ENCODE assay signal across 8 cellular contexts in the genomic region with DNA sequence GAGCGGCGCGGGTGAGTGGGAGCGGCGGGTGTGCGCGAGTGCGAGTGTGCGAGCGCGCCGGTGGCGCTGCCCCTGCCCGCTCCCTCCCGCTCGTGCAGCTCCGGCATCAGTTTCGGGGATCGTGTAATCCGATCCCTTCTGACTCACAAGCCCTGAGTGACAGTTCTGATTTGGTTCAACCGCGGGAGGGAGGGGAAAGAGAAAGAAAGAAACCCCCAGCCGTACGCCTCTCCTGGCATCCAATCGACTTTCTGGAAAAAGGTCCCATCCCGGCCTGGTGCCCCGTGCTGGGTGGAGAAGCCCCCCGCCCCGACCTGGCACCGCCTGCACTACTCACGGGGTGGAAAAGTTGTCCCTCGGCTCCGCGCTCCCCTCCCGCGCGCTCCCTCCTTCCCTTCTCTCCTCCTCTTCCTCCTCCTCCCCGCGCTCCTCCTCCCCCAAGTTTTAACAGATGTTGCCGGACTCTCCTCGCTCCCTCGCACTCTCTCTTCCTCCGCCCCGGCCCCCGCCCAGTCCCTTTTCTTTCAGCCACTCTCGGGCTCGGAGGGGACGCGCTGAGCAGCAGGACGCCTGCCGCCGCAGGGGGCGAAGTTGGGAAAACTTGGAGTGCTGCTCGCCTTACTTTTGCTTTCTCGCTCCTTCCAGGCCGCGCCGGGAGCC. TPM values are rescaled to one million over a fixed set of nuclear protein-coding genes. Genes with fewer than 3 reads are reported as not detected.
DNase-seq lines count a peak whose midpoint lies in the region; ATAC-seq and TF ChIP-seq lines count a peak whose summit lies in the region.

Gene GLI3 (minus strand): TSS at position 48 of the 660 bp plus-strand sequence. CDS start 13,956 bp downstream, outside the sequence.

- ATAC-seq in GM21360 (IDR thresholded peaks at IDR 0.05; ENCODE audit: unreplicated experiment) (peak; percentile 74), natural killer cell (peak in 2 of 3 donors; percentile 59 to 61), aorta (ENCODE audit: low FRiP score) (peak; percentile 88), HG02970 (IDR thresholded peaks at IDR 0.05; ENCODE audit: low FRiP score, unreplicated experiment) (no peak)
- peak; percentile 65 for ATAC-seq in activated CD8-positive, alpha-beta memory T cell treated with anti-CD3 and anti-CD28 coated beads, Interleukin-2, amount 10 ng/mL, durations not matched to agents 7 days and 5 days

- peak; percentile 23 for TF ChIP-seq CTCF in foreskin fibroblast (IDR thresholded peaks at IDR 0.05; ENCODE audit: low read depth, low read length)
- no peak for TF ChIP-seq CTCF in natural killer cell (IDR thresholded peaks at IDR 0.05)

- peaks cover 8% of the 10 kb centered on the region for H3K4me1 Mint-ChIP-seq in activated CD8-positive, alpha-beta memory T cell treated with anti-CD3 and anti-CD28 coated beads, Interleukin-2, amount 10 ng/mL, durations not matched to agents 7 days and 5 days
- H3K4me1 Mint-ChIP-seq in natural killer cell = peaks cover 15 to 21% of the 10 kb centered on the region in 2 donors

- peak; percentile 95 for DNase-seq in EL
- peak; percentile 75 for DNase-seq in HuH-7.5 (ENCODE audit: low spot score)
- no peak for DNase-seq in activated CD8-positive, alpha-beta memory T cell treated with anti-CD3 and anti-CD28 coated beads, Interleukin-2, amount 10 ng/mL, durations not matched to agents 7 days and 5 days
- DNase-seq in foreskin fibroblast = peak; percentile 94 to 97
- no peak for DNase-seq in natural killer cell
- peak; percentile 90 to 94 for DNase-seq in aorta

- intact Hi-C loops in natural killer cell (cut with micrococcal nuclease) = no loop called here
- intact Hi-C loops in aorta (cut with DNase I) = loop anchor here in 1 of 2 donors (10.0 kb wide), 1 partner anchor 92 kb away; no protein-coding TSS in a partner anchor

- H3K9me3 ChIP-seq in aorta (ENCODE audit: control insufficient read depth, low read length) = no peaks in the 10 kb centered on the region

- H3K36me3 Mint-ChIP-seq in activated CD8-positive, alpha-beta memory T cell treated with anti-CD3 and anti-CD28 coated beads, Interleukin-2, amount 10 ng/mL, durations not matched to agents 7 days and 5 days = no peaks in the 10 kb centered on the region
- no peaks in the 10 kb centered on the region for H3K36me3 Mint-ChIP-seq in natural killer cell

- CTCF ChIA-PET in activated CD8-positive, alpha-beta memory T cell treated with anti-CD3 and anti-CD28 coated beads, Interleukin-2, amount 10 ng/mL, durations not matched to agents 7 days and 5 days (lab: Charles Lee) = no interaction called here

- H3K4me3 ChIP-seq in foreskin fibroblast (ENCODE audit: low read depth in 1 of 2, low read length in 2 of 2) (peak within 1 kb of the TSS; percentile 76 to 88), aorta (ENCODE audit: low read length in 2 of 2) (peak within 1 kb of the TSS; percentile 86 to 90)

- no peaks in the 10 kb centered on the region for H3K27me3 ChIP-seq in aorta (ENCODE audit: control insufficient read depth in 1 of 2, insufficient read depth in 2 of 2, low read length in 1 of 2)

- H3K9me3 Mint-ChIP-seq in activated CD8-positive, alpha-beta memory T cell treated with anti-CD3 and anti-CD28 coated beads, Interleukin-2, amount 10 ng/mL, durations not matched to agents 7 days and 5 days (ENCODE audit: low read depth) = no peaks in the 10 kb centered on the region
- H3K9me3 Mint-ChIP-seq in natural killer cell = no peaks in the 10 kb centered on the region

- peak within 1 kb of the TSS; percentile 68 to 91 for H3K27ac ChIP-seq in aorta (ENCODE audit: low read depth in 1 of 2, low read length in 2 of 2)

- WGBS in aorta, 2 donors = 1% methylated on average over 44 to 58 of the region's 58 CpGs

- peaks cover 82% of the 10 kb centered on the region for H3K27me3 Mint-ChIP-seq in activated CD8-positive, alpha-beta memory T cell treated with anti-CD3 and anti-CD28 coated beads, Interleukin-2, amount 10 ng/mL, durations not matched to agents 7 days and 5 days
- H3K27me3 Mint-ChIP-seq in natural killer cell (ENCODE audit: low read depth in 2 of 2) = peaks cover 38 to 75% of the 10 kb centered on the region in 2 donors

- no peaks in the 10 kb centered on the region for H3K36me3 ChIP-seq in aorta (ENCODE audit: control insufficient read depth in 1 of 2, insufficient read depth in 2 of 2, low read length in 1 of 2)

- no peaks in the 10 kb centered on the region for H3K4me1 ChIP-seq in aorta (ENCODE audit: control insufficient read depth in 1 of 2, insufficient read depth in 2 of 2, low read length in 2 of 2)

- peak within 1 kb of the TSS; percentile 65 for H3K4me3 Mint-ChIP-seq in activated CD8-positive, alpha-beta memory T cell treated with anti-CD3 and anti-CD28 coated beads, Interleukin-2, amount 10 ng/mL, durations not matched to agents 7 days and 5 days
- peak within 1 kb of the TSS; percentile 91 for H3K4me3 Mint-ChIP-seq in natural killer cell

- H3K27ac Mint-ChIP-seq in activated CD8-positive, alpha-beta memory T cell treated with anti-CD3 and anti-CD28 coated beads, Interleukin-2, amount 10 ng/mL, durations not matched to agents 7 days and 5 days = no peak within 1 kb of the TSS
- peak within 1 kb of the TSS; percentile 70 to 81 for H3K27ac Mint-ChIP-seq in natural killer cell

RNA-seq across cellular contexts. Expression of gene GLI3, which starts in this region (rescaled TPM):
- under 1 TPM; 0.15 to 0.26 TPM for total RNA-seq in activated CD8-positive, alpha-beta memory T cell treated with anti-CD3 and anti-CD28 coated beads, Interleukin-2, amount 10 ng/mL, durations not matched to agents 7 days and 5 days
- total RNA-seq in natural killer cell = 1 to 10 TPM; 2.9 to 4.7 (median 3.1) TPM
- 10 to 100 TPM; 21.3 to 34.9 TPM for total RNA-seq in aorta
- polyA plus RNA-seq in aorta = 1 to 10 TPM in 1 of 2 donors, under 1 TPM in 1; 0.50 to 1.2 TPM

Comparison
In these comparisons a context has a peak if more than half of its experiments do, and no peak if none do; other contexts are left out.
1. Peak in ATAC-seq in activated CD8-positive, alpha-beta memory T cell treated with anti-CD3 and anti-CD28 coated beads, Interleukin-2, amount 10 ng/mL, durations not matched to agents 7 days and 5 days; RNA of the gene not detected or under 1 TPM.
2. DNase-seq: peak in EL (single experiment), HuH-7.5 (single experiment), foreskin fibroblast (2 of 2) and aorta (2 of 2); none in activated CD8-positive, alpha-beta memory T cell treated with anti-CD3 and anti-CD28 coated beads, Interleukin-2, amount 10 ng/mL, durations not matched to agents 7 days and 5 days (single experiment) and natural killer cell (single experiment).